1 cellular context compared by ENCODE assay signal in the genomic region with DNA sequence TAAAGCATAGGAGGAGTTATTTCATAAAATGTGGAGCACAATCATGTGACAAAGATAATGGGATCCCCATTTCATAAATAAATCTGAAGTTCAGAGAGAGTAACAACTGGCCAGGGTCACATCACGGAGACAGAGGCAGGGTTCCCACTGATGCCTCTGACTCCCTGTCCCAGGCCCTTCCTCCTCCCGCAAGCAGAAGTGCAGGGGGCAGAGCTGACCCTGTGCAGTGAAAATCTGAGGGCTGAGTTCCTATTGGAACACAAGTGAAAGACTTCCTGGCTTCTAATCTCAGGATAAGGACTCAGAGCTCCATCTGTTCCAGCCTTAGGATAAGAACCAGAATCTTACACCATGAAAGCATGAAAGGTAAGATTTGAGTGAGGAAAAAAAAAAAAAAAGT.
TF ChIP-seq lines count a peak whose summit lies in the region.

No MANE protein-coding gene starts in this region.

TF ChIP-seq in HepG2, 621 proteins besides CTCF, POLR2A, EP300 and RAD21:
- TF ChIP-seq ZNF547 (CRISPR knock-in tag; IDR thresholded peaks at IDR 0.05): no peak
- no peak for TF ChIP-seq BHLHE40 (IDR thresholded peaks at IDR 0.05; ENCODE audit: low read length)
- no peak for TF ChIP-seq FOXA1 (IDR thresholded peaks at IDR 0.05)
- TF ChIP-seq FOXA1 (CRISPR knock-in tag; IDR thresholded peaks at IDR 0.05): no peak
